Comparison of ENCODE assay signal across 16 cellular contexts in the genomic region with DNA sequence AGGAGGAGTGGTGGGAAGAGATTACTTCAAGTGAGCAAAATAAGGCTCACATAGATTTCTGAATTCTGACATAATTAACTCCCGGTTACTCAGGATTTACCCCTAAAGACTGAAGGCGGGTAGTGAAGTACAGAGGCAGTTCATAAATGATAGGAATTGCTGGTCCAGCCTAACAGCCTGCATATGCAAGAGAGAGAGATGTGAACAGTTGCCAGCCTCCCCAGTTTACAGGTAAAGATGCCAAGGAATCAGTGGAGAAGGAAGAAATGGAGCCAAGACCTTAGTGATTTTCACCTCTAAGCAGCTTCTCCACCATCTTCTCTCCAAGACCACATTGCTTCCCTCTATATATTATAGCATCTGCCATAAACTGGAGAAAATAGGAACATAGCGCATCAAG.
A peak's percentile ranks its signal among the peaks of the same experiment; 100 is the strongest.
DNase-seq lines count a peak whose midpoint lies in the region; ATAC-seq and TF ChIP-seq lines count a peak whose summit lies in the region.
"Had no signal": no experiment of that assay in that cellular context is flagged by ENCODE, and none has a peak within 500 bp of the region (broad histone marks: within the 10 kb centered on the region; RNA-seq: fewer than 3 reads in every experiment).

No MANE protein-coding gene starts in this region.

- no peak overlapping the region for H2BK15ac ChIP-seq in mesenchymal stem cell (ENCODE audit: low read depth, poor library complexity, severe bottlenecking)

- H3K4me3 Mint-ChIP-seq in brain (peak overlapping the region in 1 of 5 experiments; percentile 25), osteocyte (ENCODE audit: unreplicated experiment) (no peak overlapping the region)
- H3K4me3 Mint-ChIP-seq: H9 had no signal

- H3K4ac ChIP-seq in mesenchymal stem cell (ENCODE audit: low read depth in 1 of 2, low read length in 2 of 2) = no peak overlapping the region

- H3K4me2 ChIP-seq in mammary epithelial cell (ENCODE audit: insufficient read depth, low read depth, low read length) (peak overlapping the region; percentile 44), mesenchymal stem cell (ENCODE audit: low read length, poor library complexity, severe bottlenecking) (no peak overlapping the region)

- peak overlapping the region in 1 of 2 experiments; percentile 26 for H3K18ac ChIP-seq in mesenchymal stem cell (ENCODE audit: low read depth in 1 of 2, low read length in 2 of 2)

- ATAC-seq in HG03159 (IDR thresholded peaks at IDR 0.05; ENCODE audit: unreplicated experiment) (no peak), GM21423 (IDR thresholded peaks at IDR 0.05; ENCODE audit: unreplicated experiment) (no peak)

- H3K79me1 ChIP-seq in mesenchymal stem cell (replicated peaks; ENCODE audit: low read length, poor library complexity, severe bottlenecking) = no peaks in the 10 kb centered on the region

- H3K27me3 ChIP-seq in mammary epithelial cell (ENCODE audit: insufficient read depth, low read length) (no peaks in the 10 kb centered on the region), breast epithelium (no peaks in the 10 kb centered on the region), mesenchymal stem cell (ENCODE audit: control insufficient read depth in 1 of 2, insufficient read depth in 1 of 2, low read length in 2 of 2) (peaks cover 0 to 8% of the 10 kb centered on the region in 2 experiments)

- H4K91ac ChIP-seq in mesenchymal stem cell (ENCODE audit: low read length) = peak overlapping the region; percentile 21

- H3K27ac Mint-ChIP-seq in brain = peak overlapping the region in 4 of 5 experiments; percentile 3 to 95 (median 85)
- H3K27ac Mint-ChIP-seq in osteocyte (ENCODE audit: unreplicated experiment) = no peak overlapping the region
- H3K27ac Mint-ChIP-seq: H9 had no signal

- H3K79me2 ChIP-seq in mammary epithelial cell (ENCODE audit: insufficient read depth, low read length) = no peaks in the 10 kb centered on the region

- H3K36me3 ChIP-seq in mammary epithelial cell (ENCODE audit: insufficient read depth, low read length) (no peaks in the 10 kb centered on the region), breast epithelium (no peaks in the 10 kb centered on the region), mesenchymal stem cell (ENCODE audit: control insufficient read depth in 1 of 2, insufficient read depth in 2 of 2, low read depth in 1 of 2, low read length in 2 of 2) (no peaks in the 10 kb centered on the region)

- TF ChIP-seq CTCF in mammary epithelial cell (conservative IDR thresholded peaks at IDR 0.05 in 1 of 2, IDR thresholded peaks at IDR 0.05 in 1 of 2; ENCODE audit: extremely low read depth in 1 of 2, insufficient read depth in 1 of 2, low read depth in 1 of 2, low read length in 2 of 2) = no peak
- TF ChIP-seq CTCF in breast epithelium (IDR thresholded peaks at IDR 0.05) = no peak
- no peak for TF ChIP-seq CTCF in brain (conservative IDR thresholded peaks at IDR 0.05)
- TF ChIP-seq CTCF in osteocyte (IDR thresholded peaks at IDR 0.05) = no peak

- no peak overlapping the region for H2BK5ac ChIP-seq in mesenchymal stem cell (ENCODE audit: low read depth, low read length, poor library complexity, severe bottlenecking)

- H3K27me3 Mint-ChIP-seq in brain (no peaks in the 10 kb centered on the region), osteocyte (ENCODE audit: unreplicated experiment) (peaks cover 10% of the 10 kb centered on the region)

- H3K4me1 ChIP-seq in mammary epithelial cell (ENCODE audit: insufficient read depth, low read length) (peaks cover 29% of the 10 kb centered on the region), breast epithelium (no peaks in the 10 kb centered on the region), mesenchymal stem cell (ENCODE audit: control insufficient read depth, insufficient read depth, low read depth, low read length) (peaks cover 4% of the 10 kb centered on the region)

- dilution Hi-C loops in mammary epithelial cell (cut with HindIII; ENCODE audit: low sequenced_read_pairs) = no loop called here

- peak overlapping the region; percentile 31 for H2AFZ ChIP-seq in mammary epithelial cell (ENCODE audit: low read depth, low read length)
- H2AFZ ChIP-seq in mesenchymal stem cell (ENCODE audit: low read depth, low read length) = no peak overlapping the region

- intact Hi-C loops in mammary epithelial cell (cut with micrococcal nuclease) (no loop called here), breast epithelium (cut with DNase I; ENCODE audit: low total_unique reads) (no loop called here)

- H3K9ac ChIP-seq in mammary epithelial cell (ENCODE audit: insufficient read depth, low read length) (no peak overlapping the region), mesenchymal stem cell (ENCODE audit: low read length) (no peak overlapping the region)

- H3K36me3 Mint-ChIP-seq in brain (no peaks in the 10 kb centered on the region), osteocyte (ENCODE audit: unreplicated experiment) (no peaks in the 10 kb centered on the region)

- no peak overlapping the region for H3K23ac ChIP-seq in mesenchymal stem cell (ENCODE audit: low read length in 2 of 2)

- in situ Hi-C loops in mammary epithelial cell (cut with MboI; ENCODE audit: low sequenced_read_pairs in 2 of 2) = no loop called here

- no peak overlapping the region for H3K14ac ChIP-seq in mesenchymal stem cell (ENCODE audit: low read length in 2 of 2)

- peak overlapping the region in 1 of 2 experiments; percentile 68 for H2BK12ac ChIP-seq in mesenchymal stem cell (ENCODE audit: low read length in 2 of 2)

- CTCF ChIA-PET in mammary epithelial cell (lab: Charles Lee; ENCODE audit: low non-redundant PET) = no interaction called here

- WGBS in mammary epithelial cell (ENCODE audit: low coverage, missing lambda C conversion rate) = 15% methylated on average over 3 of the region's 3 CpGs
- WGBS in mesenchymal stem cell = 81% methylated on average over 3 of the region's 3 CpGs

- peak overlapping the region; percentile 21 for H2BK120ac ChIP-seq in mesenchymal stem cell (ENCODE audit: low read depth, low read length)

- H4K20me1 ChIP-seq in mammary epithelial cell (ENCODE audit: insufficient read depth, low read length) = no peaks in the 10 kb centered on the region

- no peak for DNase-seq in mammary epithelial cell
- no peak for DNase-seq in breast epithelium (ENCODE audit: low spot score in 2 of 2)
- DNase-seq in mesenchymal stem cell = no peak
- no peak for DNase-seq in COLO829 (ENCODE audit: low spot score)
- DNase-seq in osteocyte (ENCODE audit: extremely low spot score, unreplicated experiment) = no peak
- DNase-seq: 8988T; COR-L47; H9; Karpas-422; NCI-H1105 treated with DMSO at 0.1 percent for 48 hours; NCI-H526; NK-92 treated with Interleukin-12 subunit alpha and Interleukin-12 subunit beta, amount 100 ng/mL, for 24 hours; OCI-M1 had no signal

- no peak overlapping the region for H3K4me3 ChIP-seq in mammary epithelial cell (replicated peaks in 1 of 3; ENCODE audit: insufficient read depth in 1 of 3, low read depth in 2 of 3, low read length in 3 of 3)
- no peak overlapping the region for H3K4me3 ChIP-seq in breast epithelium
- no peak overlapping the region for H3K4me3 ChIP-seq in mesenchymal stem cell (ENCODE audit: insufficient read depth in 1 of 2, low read depth in 1 of 2, low read length in 2 of 2)

- no peak overlapping the region for H3K27ac ChIP-seq in mammary epithelial cell (ENCODE audit: insufficient read depth, low read depth, low read length)
- no peak overlapping the region for H3K27ac ChIP-seq in breast epithelium
- no peak overlapping the region for H3K27ac ChIP-seq in mesenchymal stem cell (ENCODE audit: low read length, poor library complexity, severe bottlenecking)

- TF ChIP-seq POLR2A in breast epithelium (IDR thresholded peaks at IDR 0.05) = no peak

- BruUV-seq in mammary epithelial cell (replicated peaks; lab: Mats Ljungman, UMichigan) = no TSS peak

- no peak overlapping the region for H2AK5ac ChIP-seq in mesenchymal stem cell (ENCODE audit: low read length, severe bottlenecking)

- H3K9me3 ChIP-seq in mammary epithelial cell (replicated peaks; ENCODE audit: insufficient read depth, low read length) (no peaks in the 10 kb centered on the region), breast epithelium (no peaks in the 10 kb centered on the region), mesenchymal stem cell (ENCODE audit: control insufficient read depth, low read length) (no peaks in the 10 kb centered on the region)

- H3K4me1 Mint-ChIP-seq in brain = peaks cover 37% of the 10 kb centered on the region
- H3K4me1 Mint-ChIP-seq in osteocyte (ENCODE audit: unreplicated experiment) = no peaks in the 10 kb centered on the region
- H3K4me1 Mint-ChIP-seq: H9 had no signal

- H4K8ac ChIP-seq in mesenchymal stem cell (ENCODE audit: low read length) = peak overlapping the region; percentile 65

- H3K9me3 Mint-ChIP-seq in brain = peaks cover 0 to 3% (median 1%) of the 10 kb centered on the region in 5 experiments
- no peaks in the 10 kb centered on the region for H3K9me3 Mint-ChIP-seq in osteocyte (ENCODE audit: unreplicated experiment)
- H3K9me3 Mint-ChIP-seq: H9 had no signal
